In the genomic region with DNA sequence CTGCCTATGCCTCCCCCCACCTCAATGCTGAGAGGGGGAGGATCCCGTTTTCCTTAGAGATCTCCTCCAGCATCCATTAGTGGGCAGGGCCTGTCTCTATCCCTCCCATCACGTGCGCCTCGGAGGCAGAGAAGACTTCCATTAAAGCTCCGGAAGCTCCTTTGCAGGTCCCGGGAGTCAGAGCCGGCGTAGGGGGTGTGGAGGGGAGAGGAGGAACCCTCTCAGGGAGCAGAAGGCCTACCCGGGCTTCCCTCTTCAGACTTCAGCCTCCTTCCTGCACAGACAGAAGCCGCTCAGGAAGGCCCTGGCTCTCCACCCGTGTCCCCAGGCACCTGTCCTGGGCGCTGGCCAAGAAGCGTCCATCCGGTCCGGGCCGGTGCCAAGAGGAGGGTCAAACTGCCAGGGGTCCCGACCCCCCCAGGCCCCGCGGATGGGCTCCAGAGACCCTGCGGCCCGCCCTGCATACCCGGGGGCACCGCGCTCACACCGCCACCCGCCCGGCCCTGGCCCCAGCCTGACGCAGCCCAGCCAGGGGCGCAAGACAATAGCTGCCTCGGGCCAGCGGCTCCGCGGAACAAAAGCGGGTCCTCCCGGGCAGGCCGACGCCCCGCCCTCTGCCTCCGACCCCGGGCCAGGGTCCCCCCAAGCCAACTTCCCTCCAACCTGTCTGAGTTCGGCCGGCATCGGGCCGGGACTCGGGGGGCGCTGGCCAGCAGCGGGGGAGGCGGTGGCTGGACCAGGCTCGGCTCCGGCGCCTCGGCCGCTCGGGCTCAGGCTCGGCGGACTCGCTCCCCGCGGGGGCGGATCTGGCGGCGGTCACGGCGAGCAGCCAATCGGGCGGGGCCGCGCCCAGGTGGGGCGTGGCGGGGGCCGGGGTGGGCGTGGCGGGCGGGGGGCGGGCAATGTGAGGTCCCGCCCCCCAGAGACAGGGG, we compare ENCODE assay signal across 1 cellular context.
TF ChIP-seq lines count a peak whose summit lies in the region.

No MANE protein-coding gene starts in this region.

TF ChIP-seq in K562, 482 proteins besides CTCF, POLR2A, EP300 and RAD21 (continued from another document and continues in another):
- peak; percentile 44 for TF ChIP-seq CHD7 (IDR thresholded peaks at IDR 0.05; ENCODE audit: low read depth, low read length)
- TF ChIP-seq ELF4 (CRISPR knock-in tag; IDR thresholded peaks at IDR 0.05), result 0 out of 2 replicates have a peak, but pooled peaks have one; percentile 7
- peak; percentile 30 for TF ChIP-seq TBP (optimal IDR thresholded peaks at IDR 0.05; ENCODE audit: low read depth, low read length)
- TF ChIP-seq MAFF (IDR thresholded peaks at IDR 0.05; ENCODE audit: low read length), result no peak
- peak; percentile 70 for TF ChIP-seq ETS2 (tag; IDR thresholded peaks at IDR 0.05; ENCODE audit: borderline replicate concordance, poor library complexity, severe bottlenecking)
- TF ChIP-seq SMAD1 (IDR thresholded peaks at IDR 0.05; ENCODE audit: low read depth, low read length, partially characterized antibody), result peak; percentile 44
- TF ChIP-seq TAF9B (IDR thresholded peaks at IDR 0.05; ENCODE audit: partially characterized antibody), result no peak
- no peak for TF ChIP-seq ZNF445 (CRISPR knock-in tag; IDR thresholded peaks at IDR 0.05; ENCODE audit: low read depth)
- no peak for TF ChIP-seq SNRNP70 (optimal IDR thresholded peaks at IDR 0.05; ENCODE audit: low read depth, low read length)
- TF ChIP-seq ZNF253 (CRISPR knock-in tag; conservative IDR thresholded peaks at IDR 0.05), result 0 out of 2 replicates have a peak, but pooled peaks have one; percentile 10
- peak; percentile 3; the same call in 1 of the 2 replicates for TF ChIP-seq MAFK (IDR thresholded peaks at IDR 0.05; ENCODE audit: low read length)
- TF ChIP-seq HNRNPUL1 (IDR thresholded peaks at IDR 0.05; ENCODE audit: low read length), result no peak
- no peak for TF ChIP-seq MCM2 (IDR thresholded peaks at IDR 0.05; ENCODE audit: low read depth)
- TF ChIP-seq EZH2 (IDR thresholded peaks at IDR 0.05; ENCODE audit: borderline replicate concordance, low read depth, low read length), result no peak
- TF ChIP-seq ARID3B (CRISPR knock-in tag; IDR thresholded peaks at IDR 0.05; ENCODE audit: borderline replicate concordance), result no peak
- TF ChIP-seq BHLHE40 (IDR thresholded peaks at IDR 0.05; ENCODE audit: low read length), result peak; percentile 97
- no peak for TF ChIP-seq NELFE (IDR thresholded peaks at IDR 0.05; ENCODE audit: insufficient read depth, insufficient read length)
- no peak for TF ChIP-seq MBD1 (CRISPR knock-in tag; IDR thresholded peaks at IDR 0.05)
- peak in 1 of 3 experiments; percentile 34; a peak in 2 of 6 replicates for TF ChIP-seq ZBTB11 (CRISPR knock-in tag; IDR thresholded peaks at IDR 0.05)
- no peak for TF ChIP-seq ZNF507 (tag; conservative IDR thresholded peaks at IDR 0.05)
- peak; percentile 74; the same call in 1 of the 2 replicates for TF ChIP-seq HDAC6 (IDR thresholded peaks at IDR 0.05; ENCODE audit: low read depth, low read length)
- no peak for TF ChIP-seq MTF1 (CRISPR knock-in tag; IDR thresholded peaks at IDR 0.05; ENCODE audit: borderline replicate concordance)
- TF ChIP-seq CBFA2T3 (IDR thresholded peaks at IDR 0.05), result no peak
- peak; percentile 69 for TF ChIP-seq RBFOX2 (IDR thresholded peaks at IDR 0.05; ENCODE audit: low read depth, low read length)
- TF ChIP-seq MCM7 (IDR thresholded peaks at IDR 0.05), result no peak
- no peak for TF ChIP-seq CBX8 (IDR thresholded peaks at IDR 0.05; ENCODE audit: borderline replicate concordance, extremely low read depth, low read depth, low read length, poor library complexity, severe bottlenecking)
- TF ChIP-seq PHF20 (IDR thresholded peaks at IDR 0.05; ENCODE audit: partially characterized antibody), result peak; percentile 95
- TF ChIP-seq, protein P1, sequence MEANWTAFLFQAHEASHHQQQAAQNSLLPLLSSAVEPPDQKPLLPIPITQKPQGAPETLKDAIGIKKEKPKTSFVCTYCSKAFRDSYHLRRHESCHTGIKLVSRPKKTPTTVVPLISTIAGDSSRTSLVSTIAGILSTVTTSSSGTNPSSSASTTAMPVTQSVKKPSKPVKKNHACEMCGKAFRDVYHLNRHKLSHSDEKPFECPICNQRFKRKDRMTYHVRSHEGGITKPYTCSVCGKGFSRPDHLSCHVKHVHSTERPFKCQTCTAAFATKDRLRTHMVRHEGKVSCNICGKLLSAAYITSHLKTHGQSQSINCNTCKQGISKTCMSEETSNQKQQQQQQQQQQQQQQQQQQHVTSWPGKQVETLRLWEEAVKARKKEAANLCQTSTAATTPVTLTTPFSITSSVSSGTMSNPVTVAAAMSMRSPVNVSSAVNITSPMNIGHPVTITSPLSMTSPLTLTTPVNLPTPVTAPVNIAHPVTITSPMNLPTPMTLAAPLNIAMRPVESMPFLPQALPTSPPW (CRISPR knock-in tag; IDR thresholded peaks at IDR 0.05), result peak; percentile 93
- TF ChIP-seq MEF2D (tag; conservative IDR thresholded peaks at IDR 0.05; ENCODE audit: low read depth), result no peak
- TF ChIP-seq ZNF212 (CRISPR knock-in tag; IDR thresholded peaks at IDR 0.05), result no peak; the same call in 1 of the 2 replicates
- TF ChIP-seq MCM3 (IDR thresholded peaks at IDR 0.05), result no peak
- peak; percentile 34; the same call in 1 of the 2 replicates for TF ChIP-seq HLTF (IDR thresholded peaks at IDR 0.05)
